Comparison of ENCODE assay signal across 8 cellular contexts in genomic region chr3:17645074-17645698, GRCh38.
DNase-seq lines count a peak whose midpoint lies in the region; ATAC-seq and TF ChIP-seq lines count a peak whose summit lies in the region.

No MANE protein-coding gene starts in this region.

- intact Hi-C loops in colonic mucosa (cut with DNase I), result loop anchor here (2.0 kb wide), 1 partner anchor 198 kb away; no protein-coding TSS in a partner anchor

- H3K4me3 Mint-ChIP-seq in CD4-positive, CD25-positive, alpha-beta regulatory T cell, result no peak overlapping the region
- no peak overlapping the region for H3K4me3 Mint-ChIP-seq in activated T-cell treated with anti-CD3 and anti-CD28 coated beads, Interleukin-2, amount 50 U/mL, for 4 hours

- DNase-seq in CD4-positive, CD25-positive, alpha-beta regulatory T cell, result peak in 2 of 3 donors; percentile 16 to 26
- DNase-seq in NOMO-1 (lab: John Stamatoyannopoulos, UW; ENCODE audit: unreplicated experiment in 2 of 2) (peak; percentile 8 to 39), colonic mucosa (peak; percentile 50), lung (ENCODE audit: low spot score) (no peak), activated gamma-delta T cell treated with Interleukin-2 at 50 U/mL for 16 hours (no peak)
- no peak for DNase-seq in activated T-cell treated with anti-CD3 and anti-CD28 coated beads, Interleukin-2, amount 50 U/mL, for 4 hours

- WGBS in lung, 2 donors, result 49 to 50% methylated on average over 4 of the region's 4 CpGs

- H3K27me3 Mint-ChIP-seq in CD4-positive, CD25-positive, alpha-beta regulatory T cell, result no peaks in the 10 kb centered on the region
- no peaks in the 10 kb centered on the region for H3K27me3 Mint-ChIP-seq in activated T-cell treated with anti-CD3 and anti-CD28 coated beads, Interleukin-2, amount 50 U/mL, for 4 hours (ENCODE audit: low read depth)

- TF ChIP-seq CTCF in HEK293 (tag by site-specific recombination; IDR thresholded peaks at IDR 0.05) (peak; percentile 43; the same call in 1 of the 2 replicates), colonic mucosa (IDR thresholded peaks at IDR 0.05) (peak; percentile 62), lung (IDR thresholded peaks at IDR 0.05; ENCODE audit: control extremely low read depth, extremely low read depth) (peak; percentile 53)

- POLR2A ChIA-PET in HEK293 (lab: Yijun Ruan, JAX), result interaction anchor here (1.1 kb wide), 1 partner anchor 97 kb away, joined by 3 read pairs; the partner anchor contains the start of gene TBC1D5

- peaks cover 3 to 12% (median 7%) of the 10 kb centered on the region in 4 donors for H3K4me1 Mint-ChIP-seq in CD4-positive, CD25-positive, alpha-beta regulatory T cell
- peaks cover 6% of the 10 kb centered on the region for H3K4me1 Mint-ChIP-seq in activated T-cell treated with anti-CD3 and anti-CD28 coated beads, Interleukin-2, amount 50 U/mL, for 4 hours (ENCODE audit: low read depth)

- H3K9ac ChIP-seq in colonic mucosa (ENCODE audit: low read depth in 2 of 2, low read length in 2 of 2), result no peak overlapping the region

- no peaks in the 10 kb centered on the region for H3K9me3 ChIP-seq in CD4-positive, CD25-positive, alpha-beta regulatory T cell (ENCODE audit: control insufficient read depth in 2 of 2, low read length in 2 of 2)
- H3K9me3 ChIP-seq in HEK293 (ENCODE audit: control insufficient read depth, insufficient read depth, low read depth, low read length), result no peaks in the 10 kb centered on the region
- no peaks in the 10 kb centered on the region for H3K9me3 ChIP-seq in colonic mucosa
- H3K9me3 ChIP-seq in lung (ENCODE audit: control insufficient read depth in 2 of 2, insufficient read depth in 1 of 2, low read length in 1 of 2), result no peaks in the 10 kb centered on the region

- CTCF ChIA-PET in HEK293 (lab: Yijun Ruan, JAX), result interaction anchor here (0.6 to 5.9 kb wide), 33 partner anchors 8 to 749 kb away, joined by 3 to 72 read pairs (median 4); partner anchors contain the start of gene TBC1D5

- no peaks in the 10 kb centered on the region for H3K36me3 ChIP-seq in CD4-positive, CD25-positive, alpha-beta regulatory T cell (ENCODE audit: control insufficient read depth, insufficient read depth, low read length)
- H3K36me3 ChIP-seq in HEK293 (ENCODE audit: control insufficient read depth in 2 of 2, insufficient read depth in 1 of 2, low read length in 2 of 2) (no peaks in the 10 kb centered on the region), colonic mucosa (no peaks in the 10 kb centered on the region), lung (ENCODE audit: control insufficient read depth in 2 of 2, insufficient read depth in 2 of 2, low read length in 2 of 2) (no peaks in the 10 kb centered on the region)

- H3K27me3 ChIP-seq in CD4-positive, CD25-positive, alpha-beta regulatory T cell (ENCODE audit: control insufficient read depth, insufficient read depth, low read length), result no peaks in the 10 kb centered on the region
- H3K27me3 ChIP-seq in colonic mucosa (no peaks in the 10 kb centered on the region), lung (ENCODE audit: control insufficient read depth, insufficient read depth) (no peaks in the 10 kb centered on the region)

- H3K4me3 ChIP-seq in CD4-positive, CD25-positive, alpha-beta regulatory T cell (ENCODE audit: low read depth, low read length), result no peak overlapping the region
- no peak overlapping the region for H3K4me3 ChIP-seq in HEK293 (ENCODE audit: low read depth, low read length)
- no peak overlapping the region for H3K4me3 ChIP-seq in colonic mucosa
- H3K4me3 ChIP-seq in lung, result no peak overlapping the region

- H3K27ac Mint-ChIP-seq in CD4-positive, CD25-positive, alpha-beta regulatory T cell, result no peak overlapping the region

- H3K9me3 Mint-ChIP-seq in CD4-positive, CD25-positive, alpha-beta regulatory T cell, result peaks cover 0 to 4% (median 0%) of the 10 kb centered on the region in 7 donors
- H3K9me3 Mint-ChIP-seq in activated T-cell treated with anti-CD3 and anti-CD28 coated beads, Interleukin-2, amount 50 U/mL, for 4 hours, result no peaks in the 10 kb centered on the region

- peaks cover 5% of the 10 kb centered on the region for H3K36me3 Mint-ChIP-seq in CD4-positive, CD25-positive, alpha-beta regulatory T cell
- peaks cover 4% of the 10 kb centered on the region for H3K36me3 Mint-ChIP-seq in activated T-cell treated with anti-CD3 and anti-CD28 coated beads, Interleukin-2, amount 50 U/mL, for 4 hours (ENCODE audit: insufficient read depth)

- no peak overlapping the region for H3K27ac ChIP-seq in CD4-positive, CD25-positive, alpha-beta regulatory T cell (ENCODE audit: insufficient read depth, low read length, poor library complexity, severe bottlenecking)
- H3K27ac ChIP-seq in HEK293 (ENCODE audit: extremely low read depth, low read depth, low read length) (no peak overlapping the region), colonic mucosa (no peak overlapping the region), lung (ENCODE audit: low read depth in 1 of 2, low read length in 1 of 2) (no peak overlapping the region)

- no peak for ATAC-seq in CD4-positive, CD25-positive, alpha-beta regulatory T cell (ENCODE audit: low read depth in 2 of 2)
- ATAC-seq in lung (ENCODE audit: insufficient read depth, low FRiP score), result no peak
- no peak for ATAC-seq in HG03025 (IDR thresholded peaks at IDR 0.05; ENCODE audit: low FRiP score, unreplicated experiment)
- no peak for ATAC-seq in activated T-cell treated with anti-CD3 and anti-CD28 coated beads, Interleukin-2, amount 50 U/mL, for 4 hours

- H3K4me1 ChIP-seq in CD4-positive, CD25-positive, alpha-beta regulatory T cell (ENCODE audit: control insufficient read depth, insufficient read depth, low read length, poor library complexity, severe bottlenecking), result no peaks in the 10 kb centered on the region
- H3K4me1 ChIP-seq in HEK293 (ENCODE audit: control insufficient read depth, insufficient read depth, low read length) (no peaks in the 10 kb centered on the region), colonic mucosa (no peaks in the 10 kb centered on the region), lung (ENCODE audit: control insufficient read depth in 2 of 2, insufficient read depth in 2 of 2, low read length in 2 of 2) (peaks cover 0 to 3% of the 10 kb centered on the region in 2 donors)

TF ChIP-seq in HEK293, 187 proteins besides CTCF, POLR2A, EP300 and RAD21 (continues in another document):
- TF ChIP-seq ZFP41 (tag by site-specific recombination; IDR thresholded peaks at IDR 0.05; ENCODE audit: borderline replicate concordance) (no peak), PRDM1 (tag by site-specific recombination; IDR thresholded peaks at IDR 0.05) (peak; percentile 25; the same call in 1 of the 2 replicates), ZBTB17 (tag by site-specific recombination; IDR thresholded peaks at IDR 0.05) (peak; percentile 39; the same call in 1 of the 2 replicates), GLI4 (tag by site-specific recombination; IDR thresholded peaks at IDR 0.05) (no peak), ZNF175 (tag by site-specific recombination; IDR thresholded peaks at IDR 0.05) (no peak), ZNF654 (tag by site-specific recombination; IDR thresholded peaks at IDR 0.05; ENCODE audit: low read depth) (peak; percentile 56), PRDM4 (tag by site-specific recombination; IDR thresholded peaks at IDR 0.05) (peak; percentile 86), ZNF76 (tag by site-specific recombination; IDR thresholded peaks at IDR 0.05; ENCODE audit: borderline replicate concordance, low read depth) (no peak), ZNF785 (tag by site-specific recombination; IDR thresholded peaks at IDR 0.05) (no peak), IKZF3 (tag by site-specific recombination; IDR thresholded peaks at IDR 0.05) (peak; percentile 83), ZBTB7A (tag by site-specific recombination; IDR thresholded peaks at IDR 0.05; ENCODE audit: low read depth) (no peak), ZNF140 (tag by site-specific recombination; IDR thresholded peaks at IDR 0.05) (no peak), ZNF521 (tag by site-specific recombination; IDR thresholded peaks at IDR 0.05) (no peak), ZNF324 (tag by site-specific recombination; IDR thresholded peaks at IDR 0.05) (no peak), ZNF266 (tag by site-specific recombination; IDR thresholded peaks at IDR 0.05; ENCODE audit: low read depth) (no peak), KLF10 (tag by site-specific recombination; IDR thresholded peaks at IDR 0.05) (no peak), ZNF701 (tag by site-specific recombination; IDR thresholded peaks at IDR 0.05) (no peak)
- TF ChIP-seq, protein P1, sequence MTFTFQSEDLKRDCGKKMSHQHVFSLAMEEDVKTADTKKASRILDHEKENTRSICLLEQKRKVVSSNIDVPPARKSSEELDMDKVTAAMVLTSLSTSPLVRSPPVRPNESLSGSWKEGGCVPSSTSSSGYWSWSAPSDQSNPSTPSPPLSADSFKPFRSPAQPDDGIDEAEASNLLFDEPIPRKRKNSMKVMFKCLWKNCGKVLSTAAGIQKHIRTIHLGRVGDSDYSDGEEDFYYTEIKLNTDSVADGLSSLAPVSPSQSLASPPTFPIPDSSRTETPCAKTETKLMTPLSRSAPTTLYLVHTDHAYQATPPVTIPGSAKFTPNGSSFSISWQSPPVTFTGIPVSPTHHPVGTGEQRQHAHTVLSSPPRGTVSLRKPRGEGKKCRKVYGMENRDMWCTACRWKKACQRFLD (tag by site-specific recombination; IDR thresholded peaks at IDR 0.05), result no peak

Comparison
In these comparisons a context has a peak if more than half of its experiments do, and no peak if none do; other contexts are left out.
1. DNase-seq: peak in CD4-positive, CD25-positive, alpha-beta regulatory T cell (2 of 3), NOMO-1 (2 of 2) and colonic mucosa (single experiment); none in lung (single experiment), activated gamma-delta T cell treated with Interleukin-2 at 50 U/mL for 16 hours (single experiment) and activated T-cell treated with anti-CD3 and anti-CD28 coated beads, Interleukin-2, amount 50 U/mL, for 4 hours (single experiment).
2. Peak in every context shown above with its lines, with median percentiles within 50 percentile points of each other: CTCF ChIP-seq.